In genomic region chr5:80809451-80809850, GRCh38 we compare ENCODE assay signal across 21 cellular contexts.
"Had no signal": no experiment of that assay in that cellular context is flagged by ENCODE, and none has a peak within 500 bp of the region (broad histone marks: within the 10 kb centered on the region; RNA-seq: fewer than 3 reads in every experiment).

No MANE protein-coding gene starts in this region.

- H3K9me3 ChIP-seq: breast epithelium, pancreas, right lobe of liver, testis, vagina had no signal

- H3K27ac ChIP-seq: breast epithelium, coronary artery, foreskin keratinocyte, hepatocyte, pancreas, right lobe of liver, testis, vagina had no signal

- DNase-seq: activated CD4-positive, alpha-beta T cell treated with anti-CD3 and anti-CD28 coated beads for 1 hour; activated CD8-positive, alpha-beta memory T cell treated with anti-CD3 and anti-CD28 coated beads for 24 hours; activated CD8-positive, alpha-beta memory T cell treated with anti-CD3 and anti-CD28 coated beads, Interleukin-2, amount 50 U/mL, for 4 hours; activated T-cell treated with anti-CD3 and anti-CD28 coated beads, Interleukin-2, amount 50 U/mL, for 24 hours; foreskin keratinocyte; glutamatergic neuron; immature natural killer cell; left cardiac atrium; midbrain; natural killer cell; pancreas; right lobe of liver; small intestine; stimulated activated CD4-positive, alpha-beta T cell treated with anti-CD3 and anti-CD28 coated beads, Interleukin-2, amount 100 ng/mL, for 24 hours; T-cell; testis had no signal

- H3K4me2 ChIP-seq: hepatocyte had no signal

- H3K79me2 ChIP-seq: hepatocyte had no signal

- FAIRE-seq: astrocyte, small intestine had no signal

- H2AFZ ChIP-seq: hepatocyte had no signal

- H3K4me1 ChIP-seq: breast epithelium, foreskin keratinocyte, pancreas, right lobe of liver, testis, vagina had no signal

- H3K4me3 ChIP-seq: breast epithelium, coronary artery, hepatocyte, pancreas, right lobe of liver, testis, vagina had no signal

- H3K27me3 ChIP-seq: breast epithelium, foreskin keratinocyte, hepatocyte, pancreas, right lobe of liver, testis, vagina had no signal

- H3K36me3 ChIP-seq: breast epithelium had no signal
